Comparison of ENCODE assay signal across 8 cellular contexts in the genomic region with DNA sequence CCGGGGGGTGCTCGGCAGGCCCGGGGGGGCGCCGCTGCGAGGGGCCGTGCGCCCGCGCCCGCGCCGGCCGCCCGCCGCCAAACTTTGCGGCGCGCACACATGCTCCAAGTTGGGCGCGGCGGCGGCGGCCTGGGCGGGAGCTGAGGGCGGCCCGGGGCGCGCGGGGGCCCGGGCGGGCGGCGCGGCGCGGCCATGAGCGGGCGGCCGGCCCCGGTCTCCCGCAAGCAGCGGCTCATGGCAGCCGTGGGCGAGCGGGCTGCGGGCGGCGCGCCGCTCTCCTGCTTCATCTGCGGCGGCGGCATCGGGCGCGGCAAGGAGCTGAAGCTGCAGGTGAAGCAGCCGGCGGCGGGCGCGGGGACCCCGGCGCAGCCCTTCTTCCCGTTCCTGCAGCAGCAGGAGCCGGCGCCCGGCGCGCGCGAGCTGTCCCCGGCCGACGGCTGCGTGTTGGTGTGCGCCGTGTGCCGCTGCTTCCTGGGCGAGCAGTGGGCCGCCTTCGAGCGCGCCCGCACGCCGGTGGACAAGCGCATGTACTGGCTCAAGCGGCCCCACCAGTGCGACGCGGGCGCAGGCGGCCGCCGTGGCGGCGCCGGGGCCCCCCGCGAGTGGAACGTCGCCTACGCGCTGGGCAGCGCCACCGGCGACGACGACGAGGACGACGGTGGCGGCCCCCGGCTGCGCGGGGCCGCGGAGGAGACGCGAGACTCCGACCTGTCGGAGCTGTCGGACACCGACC. TPM values are rescaled to one million over a fixed set of nuclear protein-coding genes. Genes with fewer than 3 reads are reported as not detected.
A peak's percentile ranks its signal among the peaks of the same experiment; 100 is the strongest.
DNase-seq lines count a peak whose midpoint lies in the region; ATAC-seq, FAIRE-seq and TF ChIP-seq lines count a peak whose summit lies in the region.
"Had no signal": no experiment of that assay in that cellular context is flagged by ENCODE, and none has a peak within 500 bp of the region (broad histone marks: within the 10 kb centered on the region; RNA-seq: fewer than 3 reads in every experiment).

No MANE protein-coding gene starts in this region.

- H3K9me3 Mint-ChIP-seq in T-cell: no peaks in the 10 kb centered on the region

- no peak for TF ChIP-seq POLR2A in H54 (IDR thresholded peaks at IDR 0.05; ENCODE audit: low read depth, low read length)

- peak in 3 of 4 experiments; percentile 7 to 22 (median 19) for ATAC-seq in T-cell (replicated peaks in 1 of 4)
- no peak for ATAC-seq in right cardiac atrium
- no peak for ATAC-seq in stimulated activated naive CD8-positive, alpha-beta T cell treated with anti-CD3 and anti-CD28 coated beads, Interleukin-15, Interleukin-2, amounts not matched to agents 100 U/mL and 50 U/mL, for 24 hours

- no peaks in the 10 kb centered on the region for H3K27me3 ChIP-seq in right cardiac atrium (ENCODE audit: control insufficient read depth, insufficient read depth)

- no peaks in the 10 kb centered on the region for H3K9me3 ChIP-seq in right cardiac atrium (ENCODE audit: control insufficient read depth, low read length)

- peak overlapping the region; percentile 73 for H3K4me3 ChIP-seq in right cardiac atrium (ENCODE audit: low read length)

- DNase-seq in H54 (ENCODE audit: insufficient read length, low spot score): peak; percentile 42
- no peak for DNase-seq in T-cell
- DNase-seq in right cardiac atrium: peak in 2 of 3 donors; percentile 74 to 76
- peak; percentile 13 for DNase-seq in stimulated activated naive CD8-positive, alpha-beta T cell treated with anti-CD3 and anti-CD28 coated beads, Interleukin-15, Interleukin-2, amounts not matched to agents 100 U/mL and 50 U/mL, for 24 hours
- DNase-seq in stimulated activated CD4-positive, alpha-beta T cell treated with anti-CD3 and anti-CD28 coated beads, Interleukin-1b, Interleukin-23, amount 100 ng/mL, for 48 hours: no peak
- DNase-seq in NCI-H2029 (lab: John Stamatoyannopoulos, UW): no peak
- no peak for DNase-seq in cerebellum (ENCODE audit: low spot score)
- DNase-seq: kidney glomerular epithelial cell had no signal

- peak overlapping the region; percentile 14 for H3K27ac ChIP-seq in right cardiac atrium (ENCODE audit: low read length)

- H3K4me1 ChIP-seq in right cardiac atrium (ENCODE audit: control insufficient read depth, insufficient read depth, low read length): peaks cover 31% of the 10 kb centered on the region

- CTCF ChIA-PET in T-cell (lab: Charles Lee): no interaction called here

- H3K27me3 Mint-ChIP-seq in T-cell: peaks cover 51 to 65% of the 10 kb centered on the region in 2 donors

- under 1% methylated on average over 125 of the region's 125 CpGs for WGBS in right cardiac atrium

- no peak for FAIRE-seq in H54 (lab: Jason Lieb, UNC)

- intact Hi-C loops in right cardiac atrium (cut with DNase I): loop anchor here in 2 of 4 donors (5.0 to 10.0 kb wide), 2 partner anchors 42 to 45 kb away; no protein-coding TSS in a partner anchor

- H3K36me3 Mint-ChIP-seq in T-cell: no peaks in the 10 kb centered on the region

- POLR2A ChIA-PET in T-cell (lab: Charles Lee): no interaction called here

- H3K4me3 Mint-ChIP-seq in T-cell: no peak overlapping the region

- H3K27ac Mint-ChIP-seq in T-cell: no peak overlapping the region

- H3K4me1 Mint-ChIP-seq in T-cell: peaks cover 0 to 2% (median 2%) of the 10 kb centered on the region in 3 donors

RNA-seq across cellular contexts. Expression of a gene that starts 57.2 kb away (rescaled TPM):
- total RNA-seq in T-cell (not detected), right cardiac atrium (not detected), cerebellum (not detected)
- polyA plus RNA-seq in right cardiac atrium: 0.09 TPM

Comparison
In these comparisons a context has a peak if more than half of its experiments do, and no peak if none do; other contexts are left out.
1. DNase-seq: peak in H54 (single experiment), right cardiac atrium (2 of 3) and stimulated activated naive CD8-positive, alpha-beta T cell treated with anti-CD3 and anti-CD28 coated beads, Interleukin-15, Interleukin-2, amounts not matched to agents 100 U/mL and 50 U/mL, for 24 hours (single experiment); none in T-cell (0 of 34), stimulated activated CD4-positive, alpha-beta T cell treated with anti-CD3 and anti-CD28 coated beads, Interleukin-1b, Interleukin-23, amount 100 ng/mL, for 48 hours (single experiment), NCI-H2029 (single experiment) and cerebellum (single experiment).
2. ATAC-seq: peak in T-cell (3 of 4); none in right cardiac atrium (0 of 2) and stimulated activated naive CD8-positive, alpha-beta T cell treated with anti-CD3 and anti-CD28 coated beads, Interleukin-15, Interleukin-2, amounts not matched to agents 100 U/mL and 50 U/mL, for 24 hours (single experiment).